ENCODE assay signal across 1 cellular context in the genomic region with DNA sequence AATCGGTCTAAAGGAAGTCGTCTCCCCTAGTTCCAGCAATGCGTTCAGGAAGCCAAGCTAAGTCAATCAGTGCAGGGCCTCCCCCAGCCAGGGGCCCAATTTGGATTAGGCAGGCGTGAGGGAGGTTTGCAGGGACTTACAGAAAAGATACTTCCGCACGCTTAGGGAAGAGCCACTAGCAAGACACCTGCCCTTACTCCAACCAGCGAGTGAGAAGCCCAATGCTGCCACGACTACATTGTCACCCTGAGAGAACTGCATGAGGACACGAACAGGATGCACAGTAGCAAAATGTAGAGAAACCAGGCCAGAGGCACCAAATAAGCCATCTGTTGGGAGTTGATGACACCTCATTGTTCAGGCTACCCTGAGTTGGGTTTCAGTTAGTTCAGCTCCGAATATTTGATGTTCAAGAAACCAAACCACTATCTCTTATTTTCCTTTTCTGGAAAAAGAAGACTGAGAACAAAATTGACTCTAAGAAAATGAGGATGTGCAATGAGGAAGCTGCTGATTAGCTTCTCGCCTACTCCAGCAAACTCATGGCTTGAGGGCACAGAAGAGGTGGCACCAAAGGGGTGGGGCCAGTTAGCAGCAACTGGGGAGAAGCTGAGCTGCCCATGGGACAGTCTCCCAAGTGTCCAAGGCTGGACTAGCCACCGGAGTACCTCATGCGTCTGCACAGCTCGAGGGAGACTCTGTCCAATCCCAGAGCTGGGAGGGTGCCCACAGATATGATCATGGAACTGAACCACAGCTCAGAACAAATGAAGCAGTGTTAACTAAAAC.
TF ChIP-seq lines count a peak whose summit lies in the region.

No MANE protein-coding gene starts in this region.

TF ChIP-seq in IMR-90, 13 proteins besides CTCF, POLR2A, EP300 and RAD21 (continued from another document):
- TF ChIP-seq, protein P1, sequence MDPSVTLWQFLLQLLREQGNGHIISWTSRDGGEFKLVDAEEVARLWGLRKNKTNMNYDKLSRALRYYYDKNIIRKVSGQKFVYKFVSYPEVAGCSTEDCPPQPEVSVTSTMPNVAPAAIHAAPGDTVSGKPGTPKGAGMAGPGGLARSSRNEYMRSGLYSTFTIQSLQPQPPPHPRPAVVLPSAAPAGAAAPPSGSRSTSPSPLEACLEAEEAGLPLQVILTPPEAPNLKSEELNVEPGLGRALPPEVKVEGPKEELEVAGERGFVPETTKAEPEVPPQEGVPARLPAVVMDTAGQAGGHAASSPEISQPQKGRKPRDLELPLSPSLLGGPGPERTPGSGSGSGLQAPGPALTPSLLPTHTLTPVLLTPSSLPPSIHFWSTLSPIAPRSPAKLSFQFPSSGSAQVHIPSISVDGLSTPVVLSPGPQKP (IDR thresholded peaks at IDR 0.05; ENCODE audit: borderline replicate concordance, low read depth, low read length) = no peak
- TF ChIP-seq MAFK (IDR thresholded peaks at IDR 0.05; ENCODE audit: low read depth, low read length) (no peak), RCOR1 (IDR thresholded peaks at IDR 0.05; ENCODE audit: insufficient replicate concordance, low read length) (no peak), MXI1 (IDR thresholded peaks at IDR 0.05; ENCODE audit: borderline replicate concordance, low read depth, low read length) (no peak), MAZ (IDR thresholded peaks at IDR 0.05; ENCODE audit: borderline replicate concordance, low read depth, low read length) (no peak), NFE2L2 (IDR thresholded peaks at IDR 0.05; ENCODE audit: low read depth, low read length) (no peak), CEBPB (IDR thresholded peaks at IDR 0.05; ENCODE audit: low read depth, low read length) (no peak), FOS (IDR thresholded peaks at IDR 0.05; ENCODE audit: low read depth, low read length) (no peak), SMC3 (IDR thresholded peaks at IDR 0.05; ENCODE audit: low read depth, low read length) (no peak), CHD1 (IDR thresholded peaks at IDR 0.05; ENCODE audit: low read depth, low read length) (no peak)
